18 cellular contexts compared by ENCODE assay signal in genomic region chr1:160819186-160819585, GRCh38. TPM values are rescaled to one million over a fixed set of nuclear protein-coding genes. Genes with fewer than 3 reads are reported as not detected.
DNase-seq lines count a peak whose midpoint lies in the region; ATAC-seq and TF ChIP-seq lines count a peak whose summit lies in the region.
"Had no signal": no experiment of that assay in that cellular context is flagged by ENCODE, and none has a peak within 500 bp of the region (broad histone marks: within the 10 kb centered on the region; RNA-seq: fewer than 3 reads in every experiment).

No MANE protein-coding gene starts in this region.

- CTCF ChIA-PET in CD8-positive, alpha-beta T cell (lab: Charles Lee) = interaction anchor here (0.9 to 3.1 kb wide), 8 partner anchors 11 to 133 kb away, joined by 3 to 10 read pairs (median 3); no protein-coding TSS in a partner anchor
- CTCF ChIA-PET in T-cell (lab: Charles Lee) = interaction anchor here (0.6 to 1.9 kb wide), 4 partner anchors 18 to 278 kb away, joined by 3 to 6 read pairs (median 4); no protein-coding TSS in a partner anchor

- H3K36me3 Mint-ChIP-seq in CD8-positive, alpha-beta T cell = peaks cover 89% of the 10 kb centered on the region
- peaks cover 70% of the 10 kb centered on the region for H3K36me3 Mint-ChIP-seq in T-cell
- peaks cover 0 to 14% (median 5%) of the 10 kb centered on the region in 3 donors for H3K36me3 Mint-ChIP-seq in immature natural killer cell
- H3K36me3 Mint-ChIP-seq in stimulated activated effector memory CD8-positive, alpha-beta T cell treated with anti-CD3 and anti-CD28 coated beads, Interleukin-12 subunit alpha, Interleukin-12 subunit beta, amount 100 ng/mL, for 72 hours = peaks cover 20% of the 10 kb centered on the region

- no peaks in the 10 kb centered on the region for H3K27me3 Mint-ChIP-seq in CD8-positive, alpha-beta T cell (ENCODE audit: low read depth)
- H3K27me3 Mint-ChIP-seq in T-cell (no peaks in the 10 kb centered on the region), immature natural killer cell (ENCODE audit: low read depth in 3 of 3) (peaks cover 0 to 2% (median 0%) of the 10 kb centered on the region in 3 donors)
- H3K27me3 Mint-ChIP-seq: CD4-positive, CD25-positive, alpha-beta regulatory T cell had no signal

- no peak for ATAC-seq in CD8-positive, alpha-beta T cell
- ATAC-seq in T-cell (replicated peaks in 1 of 4) = no peak
- no peak for ATAC-seq in stimulated activated effector memory CD8-positive, alpha-beta T cell treated with anti-CD3 and anti-CD28 coated beads, Interleukin-12 subunit alpha, Interleukin-12 subunit beta, amount 100 ng/mL, for 72 hours
- ATAC-seq in HG02852 (IDR thresholded peaks at IDR 0.05; ENCODE audit: unreplicated experiment) = no peak

- no peak overlapping the region for H3K4me3 Mint-ChIP-seq in CD8-positive, alpha-beta T cell
- no peak overlapping the region for H3K4me3 Mint-ChIP-seq in T-cell
- no peak overlapping the region for H3K4me3 Mint-ChIP-seq in immature natural killer cell
- H3K4me3 Mint-ChIP-seq in stimulated activated effector memory CD8-positive, alpha-beta T cell treated with anti-CD3 and anti-CD28 coated beads, Interleukin-12 subunit alpha, Interleukin-12 subunit beta, amount 100 ng/mL, for 72 hours = no peak overlapping the region
- H3K4me3 Mint-ChIP-seq: CD4-positive, CD25-positive, alpha-beta regulatory T cell had no signal

- H3K4me1 ChIP-seq in CD8-positive, alpha-beta T cell (ENCODE audit: insufficient read depth, low read length) = no peaks in the 10 kb centered on the region

- H3K36me3 ChIP-seq in CD8-positive, alpha-beta T cell (ENCODE audit: insufficient read depth, low read length) = peaks cover 67% of the 10 kb centered on the region
- H3K36me3 ChIP-seq: MG63 had no signal

- no peaks in the 10 kb centered on the region for H3K27me3 ChIP-seq in CD8-positive, alpha-beta T cell (ENCODE audit: insufficient read depth, low read length)

- intact Hi-C loops in CD8-positive, alpha-beta T cell (cut with DNase I, micrococcal nuclease) = no loop called here

- POLR2A ChIA-PET in CD8-positive, alpha-beta T cell (lab: Charles Lee) = interaction anchor here (1.3 kb wide), 1 partner anchor 21 kb away, joined by 3 read pairs; no protein-coding TSS in a partner anchor
- POLR2A ChIA-PET in T-cell (lab: Charles Lee) = no interaction called here

- TF ChIP-seq CTCF in CD8-positive, alpha-beta T cell (IDR thresholded peaks at IDR 0.05) = no peak

- no peak for DNase-seq in CD8-positive, alpha-beta T cell
- no peak for DNase-seq in T-cell
- DNase-seq in immature natural killer cell = no peak
- DNase-seq in stimulated activated effector memory CD8-positive, alpha-beta T cell treated with anti-CD3 and anti-CD28 coated beads, Interleukin-12 subunit alpha, Interleukin-12 subunit beta, amount 100 ng/mL, for 72 hours (ENCODE audit: low spot score in 2 of 2) = no peak
- no peak for DNase-seq in activated CD4-positive, alpha-beta T cell treated with anti-CD3 and anti-CD28 coated beads, Interleukin-2, amount 50 U/mL, for 4 hours
- no peak for DNase-seq in NCI-H82 treated with DMSO at 0.1 percent for 48 hours (lab: John Stamatoyannopoulos, UW; ENCODE audit: unreplicated experiment)
- DNase-seq: CD4-positive, CD25-positive, alpha-beta regulatory T cell; DMS79 treated with DMSO at 0.1 percent for 48 hours; Karpas-422; MG63; NCI-H1092; NCI-H146; NCI-H2081 treated with DMSO at 0.1 percent for 48 hours; NCI-H510A had no signal

- H3K9me3 Mint-ChIP-seq in CD8-positive, alpha-beta T cell = no peaks in the 10 kb centered on the region
- H3K9me3 Mint-ChIP-seq in T-cell = no peaks in the 10 kb centered on the region
- no peaks in the 10 kb centered on the region for H3K9me3 Mint-ChIP-seq in immature natural killer cell
- no peaks in the 10 kb centered on the region for H3K9me3 Mint-ChIP-seq in stimulated activated effector memory CD8-positive, alpha-beta T cell treated with anti-CD3 and anti-CD28 coated beads, Interleukin-12 subunit alpha, Interleukin-12 subunit beta, amount 100 ng/mL, for 72 hours
- H3K9me3 Mint-ChIP-seq: CD4-positive, CD25-positive, alpha-beta regulatory T cell had no signal

- no peak overlapping the region for H3K4me3 ChIP-seq in CD8-positive, alpha-beta T cell (ENCODE audit: low read depth, low read length)
- H3K4me3 ChIP-seq: MG63 had no signal

- no peaks in the 10 kb centered on the region for H3K9me3 ChIP-seq in CD8-positive, alpha-beta T cell (ENCODE audit: low read length)
- H3K9me3 ChIP-seq: MG63 had no signal

- H3K27ac ChIP-seq in CD8-positive, alpha-beta T cell (ENCODE audit: low read depth, low read length) = no peak overlapping the region

- peak overlapping the region; percentile 78 for H3K27ac Mint-ChIP-seq in CD8-positive, alpha-beta T cell
- H3K27ac Mint-ChIP-seq in T-cell (peak overlapping the region; percentile 49 to 67), immature natural killer cell (peak overlapping the region in 5 of 6 donors; percentile 43 to 76 (median 63))
- H3K27ac Mint-ChIP-seq in stimulated activated effector memory CD8-positive, alpha-beta T cell treated with anti-CD3 and anti-CD28 coated beads, Interleukin-12 subunit alpha, Interleukin-12 subunit beta, amount 100 ng/mL, for 72 hours = peak overlapping the region; percentile 91

- peaks cover 7% of the 10 kb centered on the region for H3K4me1 Mint-ChIP-seq in CD8-positive, alpha-beta T cell (ENCODE audit: low read depth)
- peaks cover 0 to 7% (median 6%) of the 10 kb centered on the region in 3 donors for H3K4me1 Mint-ChIP-seq in T-cell
- H3K4me1 Mint-ChIP-seq in immature natural killer cell = peaks cover 7 to 40% of the 10 kb centered on the region in 2 donors
- peaks cover 14% of the 10 kb centered on the region for H3K4me1 Mint-ChIP-seq in stimulated activated effector memory CD8-positive, alpha-beta T cell treated with anti-CD3 and anti-CD28 coated beads, Interleukin-12 subunit alpha, Interleukin-12 subunit beta, amount 100 ng/mL, for 72 hours

RNA-seq across cellular contexts. Expression of gene LY9, which starts 23.2 kb away (rescaled TPM):
- total RNA-seq in CD8-positive, alpha-beta T cell = 100 to 1,000 TPM; 103 to 104 TPM
- total RNA-seq in T-cell = 100 to 1,000 TPM in 3 of 5 donors, 10 to 100 TPM in 2; 95.4 to 127 (median 101) TPM
- 10 to 100 TPM; 46.1 to 68.2 (median 57.2) TPM for polyA plus RNA-seq in immature natural killer cell
- total RNA-seq: H4, HT-29, SK-MEL-5 had no signal

RNA-seq across cellular contexts. Expression of gene CD244, which starts 43.5 kb away (rescaled TPM):
- 1 to 10 TPM; 2.1 to 2.6 TPM for total RNA-seq in CD8-positive, alpha-beta T cell
- total RNA-seq in T-cell = 10 to 100 TPM in 1 of 5 donors, 1 to 10 TPM in 4; 1.1 to 12.4 (median 2.9) TPM
- 100 to 1,000 TPM; 301 to 501 (median 410) TPM for polyA plus RNA-seq in immature natural killer cell
- total RNA-seq: H4, HT-29 had no signal
